ENCODE assay signal across 8 cellular contexts in the genomic region with DNA sequence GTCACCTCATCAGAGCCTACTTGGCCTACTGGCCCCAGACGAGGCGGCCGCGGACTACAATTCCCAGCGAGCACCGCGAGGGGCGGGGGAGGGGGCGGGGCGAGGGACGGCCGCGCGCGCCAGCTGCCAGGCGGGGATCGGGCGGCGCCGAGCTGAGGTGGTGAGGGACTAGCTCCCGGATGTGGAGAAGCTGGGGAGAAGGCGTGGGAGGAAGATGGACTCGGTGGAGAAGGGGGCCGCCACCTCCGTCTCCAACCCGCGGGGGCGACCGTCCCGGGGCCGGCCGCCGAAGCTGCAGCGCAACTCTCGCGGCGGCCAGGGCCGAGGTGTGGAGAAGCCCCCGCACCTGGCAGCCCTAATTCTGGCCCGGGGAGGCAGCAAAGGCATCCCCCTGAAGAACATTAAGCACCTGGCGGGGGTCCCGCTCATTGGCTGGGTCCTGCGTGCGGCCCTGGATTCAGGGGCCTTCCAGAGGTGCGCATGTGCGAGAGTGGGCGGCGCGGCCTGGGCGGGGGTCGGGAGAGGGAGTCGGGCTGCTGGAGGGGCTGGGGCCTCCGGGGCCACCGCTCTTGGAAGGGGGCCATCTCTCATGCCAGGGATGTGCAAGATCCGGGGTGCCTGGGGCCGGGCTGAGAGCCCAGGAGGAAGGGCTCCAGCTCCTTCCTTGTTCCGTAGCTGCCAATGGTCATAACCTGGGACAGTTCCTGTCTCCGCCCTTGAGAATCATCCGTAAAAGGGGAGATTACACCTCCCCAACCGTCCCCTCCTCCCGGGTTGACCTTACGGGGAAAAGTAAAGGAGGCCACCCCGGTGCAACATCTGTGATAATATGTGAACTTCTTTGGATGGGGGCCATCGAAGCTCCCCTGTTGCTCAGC. TPM values are rescaled to one million over a fixed set of nuclear protein-coding genes. Genes with fewer than 3 reads are reported as not detected.
DNase-seq lines count a peak whose midpoint lies in the region; ATAC-seq and TF ChIP-seq lines count a peak whose summit lies in the region.

TSS of gene CMAS (plus strand) at position 129 of the 878 bp plus-strand sequence. CDS start at position 215, 86 bp downstream.

- TF ChIP-seq EP300 in ovary (IDR thresholded peaks at IDR 0.05) = no peak

- H3K9me3 ChIP-seq in HAP-1 (no peaks in the 10 kb centered on the region), MG63 (no peaks in the 10 kb centered on the region), ovary (no peaks in the 10 kb centered on the region), thyroid gland (no peaks in the 10 kb centered on the region)

- WGBS in ovary, 3 donors = 0 to 1% (median 0%) methylated on average over 58 to 64 of the region's 64 CpGs
- 0 to 1% methylated on average over 38 to 47 of the region's 64 CpGs for WGBS in thyroid gland, 2 donors

- peaks cover 15% of the 10 kb centered on the region for H3K4me1 Mint-ChIP-seq in glutamatergic neuron (ENCODE audit: low read depth, unreplicated experiment)

- intact Hi-C loops in ovary (cut with DNase I) = no loop called here
- intact Hi-C loops in thyroid gland (cut with DNase I) = no loop called here

- TF ChIP-seq POLR2A in ovary (IDR thresholded peaks at IDR 0.05) (peak; percentile 58), thyroid gland (IDR thresholded peaks at IDR 0.05) (peak in 1 of 2 donors; percentile 67)

- peak within 1 kb of the TSS; percentile 96 for H3K4me3 Mint-ChIP-seq in glutamatergic neuron (ENCODE audit: unreplicated experiment)

- peak within 1 kb of the TSS; percentile 92 for H3K4me3 ChIP-seq in GM06990 (replicated peaks; ENCODE audit: low read depth, low read length)
- peak within 1 kb of the TSS; percentile 87 for H3K4me3 ChIP-seq in HAP-1
- peak within 1 kb of the TSS; percentile 83 for H3K4me3 ChIP-seq in MG63
- peak within 1 kb of the TSS; percentile 99 for H3K4me3 ChIP-seq in ovary
- peak within 1 kb of the TSS; percentile 77 to 91 (median 89) for H3K4me3 ChIP-seq in thyroid gland (replicated peaks in 1 of 3)

- peak within 1 kb of the TSS; percentile 56 to 93 for H3K27ac ChIP-seq in ovary
- H3K27ac ChIP-seq in thyroid gland = peak within 1 kb of the TSS; percentile 65 to 84 (median 81)

- DNase-seq in GM06990 (ENCODE audit: extremely low read depth, insufficient read length) = peak; percentile 83
- DNase-seq in HAP-1 (ENCODE audit: low spot score in 2 of 2) = peak; percentile 45 to 87
- DNase-seq in MG63 = peak; percentile 88
- peak; percentile 4 for DNase-seq in SKM-1 treated with dmso at 0.1 percent for 144 hours (lab: John Stamatoyannopoulos, UW; ENCODE audit: unreplicated experiment)
- DNase-seq in activated naive CD4-positive, alpha-beta T cell treated with anti-CD3 and anti-CD28 coated beads, Interleukin-2, amount 50 U/mL, for 72 hours (ENCODE audit: low spot score in 2 of 2) = peak; percentile 69 to 83
- DNase-seq in glutamatergic neuron = peak; percentile 90
- peak; percentile 78 to 87 (median 85) for DNase-seq in ovary
- DNase-seq in thyroid gland = peak; percentile 74 to 76

- H3K27ac Mint-ChIP-seq in activated naive CD4-positive, alpha-beta T cell treated with anti-CD3 and anti-CD28 coated beads, Interleukin-2, amount 50 U/mL, for 72 hours = peak within 1 kb of the TSS; percentile 90 to 92
- peak within 1 kb of the TSS; percentile 94 for H3K27ac Mint-ChIP-seq in glutamatergic neuron (ENCODE audit: unreplicated experiment)

- peaks cover 0 to 4% of the 10 kb centered on the region in 2 donors for H3K9me3 Mint-ChIP-seq in activated naive CD4-positive, alpha-beta T cell treated with anti-CD3 and anti-CD28 coated beads, Interleukin-2, amount 50 U/mL, for 72 hours
- H3K9me3 Mint-ChIP-seq in glutamatergic neuron (ENCODE audit: unreplicated experiment) = peaks cover 2% of the 10 kb centered on the region

- in situ Hi-C loops in HAP-1 (cut with MboI; ENCODE audit: low sequenced_read_pairs) = no loop called here

- no peak for TF ChIP-seq CTCF in GM06990 (IDR thresholded peaks at IDR 0.05; ENCODE audit: insufficient read depth, low read length, poor library complexity, severe bottlenecking)
- TF ChIP-seq CTCF in glutamatergic neuron (IDR thresholded peaks at IDR 0.05; ENCODE audit: partially characterized antibody, unreplicated experiment) = no peak
- no peak for TF ChIP-seq CTCF in ovary (IDR thresholded peaks at IDR 0.05)
- TF ChIP-seq CTCF in thyroid gland (IDR thresholded peaks at IDR 0.05) = no peak

- peaks cover 5% of the 10 kb centered on the region for H3K27me3 Mint-ChIP-seq in glutamatergic neuron (ENCODE audit: unreplicated experiment)

- no peaks in the 10 kb centered on the region for H3K36me3 ChIP-seq in GM06990 (ENCODE audit: control insufficient read depth, insufficient read depth, low read length)
- no peaks in the 10 kb centered on the region; the same call in 1 of the 2 replicates for H3K36me3 ChIP-seq in HAP-1 (replicated peaks)
- peaks cover 6% of the 10 kb centered on the region for H3K36me3 ChIP-seq in MG63
- H3K36me3 ChIP-seq in ovary = no peaks in the 10 kb centered on the region
- no peaks in the 10 kb centered on the region for H3K36me3 ChIP-seq in thyroid gland

- no peaks in the 10 kb centered on the region for H3K27me3 ChIP-seq in GM06990 (replicated peaks; ENCODE audit: control insufficient read depth, insufficient read depth, low read length)
- no peaks in the 10 kb centered on the region for H3K27me3 ChIP-seq in HAP-1 (ENCODE audit: low read depth)
- no peaks in the 10 kb centered on the region for H3K27me3 ChIP-seq in MG63
- H3K27me3 ChIP-seq in ovary = no peaks in the 10 kb centered on the region
- no peaks in the 10 kb centered on the region for H3K27me3 ChIP-seq in thyroid gland

- ATAC-seq in activated naive CD4-positive, alpha-beta T cell treated with anti-CD3 and anti-CD28 coated beads, Interleukin-2, amount 50 U/mL, for 72 hours = peak; percentile 84 to 86

- H3K36me3 Mint-ChIP-seq in activated naive CD4-positive, alpha-beta T cell treated with anti-CD3 and anti-CD28 coated beads, Interleukin-2, amount 50 U/mL, for 72 hours = peaks cover 10 to 23% of the 10 kb centered on the region in 2 donors
- H3K36me3 Mint-ChIP-seq in glutamatergic neuron (ENCODE audit: unreplicated experiment) = no peaks in the 10 kb centered on the region

- peaks cover 21% of the 10 kb centered on the region for H3K4me1 ChIP-seq in HAP-1
- peaks cover 7% of the 10 kb centered on the region for H3K4me1 ChIP-seq in ovary (ENCODE audit: insufficient read depth)
- peaks cover 4 to 14% of the 10 kb centered on the region in 2 donors for H3K4me1 ChIP-seq in thyroid gland

RNA-seq across cellular contexts. Expression of gene CMAS, which starts in this region (rescaled TPM):
- 30.9 and 49.8 TPM in 2 replicates for total RNA-seq in MG63 (2014; rRNA removed; shearing (Covaris generic); ENCODE audit: low replicate concordance)
- total RNA-seq in activated naive CD4-positive, alpha-beta T cell treated with anti-CD3 and anti-CD28 coated beads, Interleukin-2, amount 50 U/mL, for 72 hours = 10 to 100 TPM; 47.7 to 65.4 TPM
- total RNA-seq in glutamatergic neuron (ENCODE audit: unreplicated experiment) = 47.9 TPM
- total RNA-seq in ovary = 10 to 100 TPM; 19.3 to 34.4 (median 30.5) TPM
- polyA plus RNA-seq in ovary = 10 to 100 TPM; 30.3 to 99.2 TPM
- 10 to 100 TPM; 24.1 to 32.7 (median 26.3) TPM for total RNA-seq in thyroid gland

Comparison
In these comparisons a context has a peak if more than half of its experiments do, and no peak if none do; other contexts are left out.
1. Peak in every context shown above with its lines: DNase-seq, ATAC-seq, H3K4me3 ChIP-seq and H3K27ac ChIP-seq.
2. DNase-seq: peak in every context shown above with its lines; median percentile 90 in glutamatergic neuron; 88 in MG63; 85 in ovary; 83 in GM06990; 76 in activated naive CD4-positive, alpha-beta T cell treated with anti-CD3 and anti-CD28 coated beads, Interleukin-2, amount 50 U/mL, for 72 hours; 75 in thyroid gland; 66 in HAP-1; 4 in SKM-1 treated with dmso at 0.1 percent for 144 hours.